ENCODE assay signal across 1 cellular context in genomic region chr12:6223545-6223944, GRCh38.
TF ChIP-seq lines count a peak whose summit lies in the region.

No MANE protein-coding gene starts in this region.

TF ChIP-seq in H1, 55 proteins besides CTCF, POLR2A, EP300 and RAD21:
- TF ChIP-seq CHD7 (IDR thresholded peaks at IDR 0.05; ENCODE audit: insufficient replicate concordance, low read length): no peak
- TF ChIP-seq BCL11A (IDR thresholded peaks at IDR 0.05; ENCODE audit: low read depth in 2 of 2, low read length in 2 of 2): no peak
- TF ChIP-seq TEAD4 (IDR thresholded peaks at IDR 0.05; ENCODE audit: low read depth, low read length): no peak
- no peak for TF ChIP-seq YY1 (IDR thresholded peaks at IDR 0.05; ENCODE audit: low read depth, low read length)
- no peak for TF ChIP-seq SAP30 (IDR thresholded peaks at IDR 0.05; ENCODE audit: insufficient read depth, insufficient replicate concordance, low read length)
